ENCODE assay signal across 9 cellular contexts in the genomic region with DNA sequence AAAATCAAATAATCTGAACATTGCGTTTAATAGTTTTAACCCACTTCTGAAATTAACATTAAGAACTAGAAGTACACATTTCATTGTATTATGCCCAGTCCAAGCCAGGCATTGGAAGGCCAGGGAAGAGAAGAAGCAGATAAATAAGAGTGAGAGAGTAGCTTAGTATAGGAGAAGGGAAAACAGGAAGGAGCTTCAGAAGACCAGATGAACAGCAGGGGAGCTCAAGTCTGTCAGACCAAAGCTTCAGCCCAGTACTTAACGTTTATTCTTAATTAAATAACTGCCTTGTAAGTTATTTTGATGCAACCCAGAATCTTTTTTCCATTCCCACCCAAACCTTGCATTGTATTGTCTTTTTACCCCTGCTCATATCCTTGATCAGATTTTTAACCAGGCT. TPM values are rescaled to one million over a fixed set of nuclear protein-coding genes. Genes with fewer than 3 reads are reported as not detected.
DNase-seq lines count a peak whose midpoint lies in the region; ATAC-seq and TF ChIP-seq lines count a peak whose summit lies in the region.
"Had no signal": no experiment of that assay in that cellular context is flagged by ENCODE, and none has a peak within 500 bp of the region (broad histone marks: within the 10 kb centered on the region; RNA-seq: fewer than 3 reads in every experiment).

No MANE protein-coding gene starts in this region.

- H3K9me2 ChIP-seq in Loucy (replicated peaks; ENCODE audit: low read depth, low read length) = no peaks in the 10 kb centered on the region

- 0 out of 2 replicates have a peak, but pooled peaks cover 4% of the 10 kb centered on the region for H3K36me3 ChIP-seq in DND-41 (ENCODE audit: insufficient read depth, low read length)
- no peaks in the 10 kb centered on the region for H3K36me3 ChIP-seq in Loucy (ENCODE audit: insufficient read depth, low read length)
- no peaks in the 10 kb centered on the region for H3K36me3 ChIP-seq in naive thymus-derived CD4-positive, alpha-beta T cell (ENCODE audit: control insufficient read depth in 2 of 3, insufficient read depth in 3 of 3, low read length in 3 of 3)
- peaks cover 9% of the 10 kb centered on the region; the same call in 1 of the 2 replicates for H3K36me3 ChIP-seq in SJCRH30

- ATAC-seq in DND-41 (ENCODE audit: insufficient read depth, low read depth) (peak; percentile 35; the same call in 1 of the 3 replicates), GM19467 (IDR thresholded peaks at IDR 0.05; ENCODE audit: unreplicated experiment) (no peak)
- ATAC-seq in naive thymus-derived CD4-positive, alpha-beta T cell = no peak

- POLR2A ChIA-PET in naive thymus-derived CD4-positive, alpha-beta T cell (lab: Charles Lee) = interaction anchor here (0.9 to 1.0 kb wide), 2 partner anchors 8 to 11 kb away, joined by 3 read pairs; partner anchors contain the start of gene FAM120AOS

- no peaks in the 10 kb centered on the region for H3K9me3 Mint-ChIP-seq in activated naive CD8-positive, alpha-beta T cell (ENCODE audit: low read depth)
- H3K9me3 Mint-ChIP-seq in naive thymus-derived CD4-positive, alpha-beta T cell = no peaks in the 10 kb centered on the region

- H3K27me3 ChIP-seq in DND-41 (ENCODE audit: insufficient read depth, low read length, poor library complexity) (no peaks in the 10 kb centered on the region), Loucy (ENCODE audit: insufficient read depth, low read length, poor library complexity, severe bottlenecking) (no peaks in the 10 kb centered on the region), SJCRH30 (no peaks in the 10 kb centered on the region)
- no peaks in the 10 kb centered on the region for H3K27me3 ChIP-seq in naive thymus-derived CD4-positive, alpha-beta T cell (ENCODE audit: control insufficient read depth in 2 of 2, insufficient read depth in 2 of 2, low read length in 2 of 2)

- no peaks in the 10 kb centered on the region for H3K9me3 ChIP-seq in DND-41 (ENCODE audit: insufficient read depth, low read length, severe bottlenecking)
- H3K9me3 ChIP-seq in Loucy (ENCODE audit: insufficient read depth, low read depth, low read length) = no peaks in the 10 kb centered on the region
- H3K9me3 ChIP-seq in naive thymus-derived CD4-positive, alpha-beta T cell (ENCODE audit: control insufficient read depth in 2 of 3, low read length in 3 of 3) = no peaks in the 10 kb centered on the region
- no peaks in the 10 kb centered on the region for H3K9me3 ChIP-seq in SJCRH30 (replicated peaks)

- peak overlapping the region; percentile 72 for H3K4me2 ChIP-seq in DND-41 (ENCODE audit: insufficient read depth, low read length)
- H3K4me2 ChIP-seq in Loucy (ENCODE audit: low read depth, low read length, poor library complexity, severe bottlenecking) = peak overlapping the region; percentile 24

- H4K20me1 ChIP-seq in DND-41 (ENCODE audit: insufficient read depth, low read length) = peaks cover 17% of the 10 kb centered on the region; the same call in 1 of the 2 replicates
- peaks cover 86% of the 10 kb centered on the region for H4K20me1 ChIP-seq in Loucy (ENCODE audit: insufficient read depth, low read length, poor library complexity, severe bottlenecking)

- H3K4me1 ChIP-seq in DND-41 (ENCODE audit: insufficient read depth, low read length) (peaks cover 83% of the 10 kb centered on the region), Loucy (ENCODE audit: insufficient read depth, low read length, poor library complexity, severe bottlenecking) (peaks cover 58% of the 10 kb centered on the region), SJCRH30 (no peaks in the 10 kb centered on the region)
- peaks cover 31 to 42% of the 10 kb centered on the region in 2 donors for H3K4me1 ChIP-seq in naive thymus-derived CD4-positive, alpha-beta T cell (ENCODE audit: control insufficient read depth in 2 of 2, insufficient read depth in 2 of 2, low read length in 2 of 2)

- H3K9ac ChIP-seq in DND-41 (ENCODE audit: low read depth, low read length) (peak overlapping the region; percentile 62), Loucy (ENCODE audit: low read depth, low read length, poor library complexity, severe bottlenecking) (no peak overlapping the region)

- CTCF ChIA-PET in naive thymus-derived CD4-positive, alpha-beta T cell (lab: Charles Lee) = no interaction called here

- H3K27me3 Mint-ChIP-seq in activated naive CD8-positive, alpha-beta T cell = no peaks in the 10 kb centered on the region
- no peaks in the 10 kb centered on the region for H3K27me3 Mint-ChIP-seq in naive thymus-derived CD4-positive, alpha-beta T cell

- H3K79me2 ChIP-seq in DND-41 (ENCODE audit: insufficient read depth, low read length) (peaks cover 98% of the 10 kb centered on the region), Loucy (ENCODE audit: insufficient read depth, low read length) (peaks cover 99% of the 10 kb centered on the region)

- H3K27ac ChIP-seq in DND-41 (ENCODE audit: low read length) (peak overlapping the region; percentile 93), SJCRH30 (no peak overlapping the region)
- no peak overlapping the region for H3K27ac ChIP-seq in naive thymus-derived CD4-positive, alpha-beta T cell (ENCODE audit: low read depth, low read length)
- H3K27ac ChIP-seq: epithelial cell of prostate had no signal

- H3K36me3 Mint-ChIP-seq in activated naive CD8-positive, alpha-beta T cell = peaks cover 3% of the 10 kb centered on the region
- H3K36me3 Mint-ChIP-seq in naive thymus-derived CD4-positive, alpha-beta T cell = peaks cover 0 to 12% (median 8%) of the 10 kb centered on the region in 5 donors

- DNase-seq in DND-41 (no peak), SJCRH30 (no peak)
- DNase-seq in naive thymus-derived CD4-positive, alpha-beta T cell = no peak
- no peak for DNase-seq in stimulated activated naive CD4-positive, alpha-beta T cell treated with Interleukin-2 at 50 U/mL for 16 hours (lab: John Stamatoyannopoulos, UW)
- DNase-seq: kidney glomerular epithelial cell had no signal

- H2AFZ ChIP-seq in DND-41 (ENCODE audit: low read depth, low read length) (peak overlapping the region; percentile 6; the same call in 1 of the 2 replicates), Loucy (ENCODE audit: low read length) (no peak overlapping the region)

- peak overlapping the region in 1 of 2 experiments; percentile 50; a peak in 2 of 4 replicates for H3K4me3 ChIP-seq in DND-41 (ENCODE audit: low read depth in 1 of 2, low read length in 2 of 2)
- no peak overlapping the region for H3K4me3 ChIP-seq in Loucy (ENCODE audit: low read length, poor library complexity, severe bottlenecking)
- no peak overlapping the region for H3K4me3 ChIP-seq in naive thymus-derived CD4-positive, alpha-beta T cell (ENCODE audit: low read length)
- no peak overlapping the region for H3K4me3 ChIP-seq in SJCRH30

- H3K4me1 Mint-ChIP-seq in activated naive CD8-positive, alpha-beta T cell (ENCODE audit: low read depth) = peaks cover 88% of the 10 kb centered on the region
- peaks cover 64 to 93% (median 88%) of the 10 kb centered on the region in 7 donors for H3K4me1 Mint-ChIP-seq in naive thymus-derived CD4-positive, alpha-beta T cell

- peak overlapping the region; percentile 33 for H3K4me3 Mint-ChIP-seq in activated naive CD8-positive, alpha-beta T cell
- peak overlapping the region in 9 of 10 donors; percentile 7 to 78 (median 55) for H3K4me3 Mint-ChIP-seq in naive thymus-derived CD4-positive, alpha-beta T cell

- no peaks in the 10 kb centered on the region for H3F3A ChIP-seq in Loucy (ENCODE audit: low read depth)

- peak overlapping the region; percentile 80 for H3K27ac Mint-ChIP-seq in activated naive CD8-positive, alpha-beta T cell
- peak overlapping the region; percentile 28 to 92 (median 56) for H3K27ac Mint-ChIP-seq in naive thymus-derived CD4-positive, alpha-beta T cell

- peak; percentile 33 for TF ChIP-seq CTCF in DND-41 (IDR thresholded peaks at IDR 0.05; ENCODE audit: borderline replicate concordance, extremely low read depth, low read length, poor library complexity, severe bottlenecking)
- TF ChIP-seq CTCF in Loucy (conservative IDR thresholded peaks at IDR 0.05; ENCODE audit: low read length) = no peak

- intact Hi-C loops in naive thymus-derived CD4-positive, alpha-beta T cell (cut with micrococcal nuclease) = loop anchor here (1.0 to 5.0 kb wide), 2 partner anchors 36 to 37 kb away; no protein-coding TSS in a partner anchor

RNA-seq across cellular contexts. Expression of gene FAM120AOS, which starts 11.5 kb away (rescaled TPM):
- 10 to 100 TPM; 36.7 to 49.5 (median 42.3) TPM for total RNA-seq in naive thymus-derived CD4-positive, alpha-beta T cell
- 10 to 100 TPM; 54.8 to 62.1 TPM for polyA plus RNA-seq in naive thymus-derived CD4-positive, alpha-beta T cell
- total RNA-seq in SJCRH30 (2014; rRNA removed; shearing (Covaris generic)) = 41.7 and 43.2 TPM in 2 replicates

RNA-seq across cellular contexts. Expression of gene FAM120A, which starts 13.4 kb away (rescaled TPM):
- total RNA-seq in naive thymus-derived CD4-positive, alpha-beta T cell = 100 to 1,000 TPM in 1 of 5 experiments, 10 to 100 TPM in 4; 62.8 to 136 (median 81.2) TPM
- 1 to 10 TPM; 9.0 to 9.5 TPM for polyA plus RNA-seq in naive thymus-derived CD4-positive, alpha-beta T cell
- 80.2 and 85.7 TPM in 2 replicates for total RNA-seq in SJCRH30 (2014; rRNA removed; shearing (Covaris generic))
